Comparison of ENCODE assay signal across 22 cellular contexts in the genomic region with DNA sequence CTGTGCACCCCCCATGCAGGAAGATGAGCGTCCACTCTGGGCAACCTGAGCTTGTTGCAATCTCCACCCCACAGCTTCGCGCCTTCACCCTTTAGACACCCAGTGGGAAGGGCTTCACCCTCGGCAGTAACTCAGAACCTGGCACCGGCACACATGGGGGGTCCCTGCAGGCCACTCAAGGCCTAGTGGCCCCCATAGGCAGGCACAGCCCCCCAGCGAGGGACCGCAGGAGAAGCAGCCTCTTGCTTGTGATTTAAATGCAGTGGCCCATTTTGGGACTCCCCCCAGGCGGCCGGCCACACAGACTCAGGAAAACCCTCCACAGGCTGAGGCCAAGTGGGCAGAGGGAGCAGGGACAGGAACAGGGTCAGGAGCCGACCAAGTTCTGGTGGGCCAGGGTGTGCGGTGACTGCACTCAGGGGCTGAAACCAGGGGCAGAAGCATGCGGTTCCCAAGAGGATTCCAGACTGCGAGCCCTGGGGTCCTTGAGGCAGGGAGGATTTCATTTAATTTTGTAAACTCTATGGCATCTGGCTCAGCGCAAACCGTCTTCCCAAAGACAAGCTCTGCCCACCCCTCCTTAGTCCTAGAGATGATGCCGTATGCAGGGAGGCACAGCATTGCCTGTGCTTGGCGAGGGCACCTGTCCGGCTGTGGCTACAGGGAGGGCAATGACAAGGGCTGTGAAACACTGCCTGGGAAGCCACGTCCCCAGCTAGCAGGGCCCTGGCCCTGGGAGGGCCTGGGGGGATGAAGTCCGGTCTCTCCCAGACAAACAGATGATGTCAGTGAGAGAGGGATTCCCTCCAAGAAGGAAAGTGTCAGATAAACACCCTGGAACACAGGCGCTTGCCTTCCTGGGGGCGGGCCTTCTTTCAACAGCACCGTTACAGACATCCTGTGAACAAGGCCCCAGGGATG. TPM values are rescaled to one million over a fixed set of nuclear protein-coding genes. Genes with fewer than 3 reads are reported as not detected.
DNase-seq lines count a peak whose midpoint lies in the region; ATAC-seq and TF ChIP-seq lines count a peak whose summit lies in the region.
"Had no signal": no experiment of that assay in that cellular context is flagged by ENCODE, and none has a peak within 500 bp of the region (broad histone marks: within the 10 kb centered on the region; RNA-seq: fewer than 3 reads in every experiment).

No MANE protein-coding gene starts in this region.

- H3K27ac Mint-ChIP-seq in activated CD8-positive, alpha-beta memory T cell treated with anti-CD3 and anti-CD28 coated beads, Interleukin-2, amount 10 ng/mL, durations not matched to agents 7 days and 5 days = no peak overlapping the region
- H3K27ac Mint-ChIP-seq in type B pancreatic cell = no peak overlapping the region
- H3K27ac Mint-ChIP-seq: CD4-positive, alpha-beta memory T cell; IgD-negative memory B cell had no signal

- H3K4me1 Mint-ChIP-seq in activated CD8-positive, alpha-beta memory T cell treated with anti-CD3 and anti-CD28 coated beads, Interleukin-2, amount 10 ng/mL, durations not matched to agents 7 days and 5 days = peaks cover 11% of the 10 kb centered on the region
- H3K4me1 Mint-ChIP-seq in type B pancreatic cell (ENCODE audit: unreplicated experiment) = peaks cover 5% of the 10 kb centered on the region
- H3K4me1 Mint-ChIP-seq: CD4-positive, alpha-beta memory T cell had no signal

- no peaks in the 10 kb centered on the region for H3K36me3 Mint-ChIP-seq in activated CD8-positive, alpha-beta memory T cell treated with anti-CD3 and anti-CD28 coated beads, Interleukin-2, amount 10 ng/mL, durations not matched to agents 7 days and 5 days
- H3K36me3 Mint-ChIP-seq in type B pancreatic cell = no peaks in the 10 kb centered on the region
- H3K36me3 Mint-ChIP-seq: CD4-positive, alpha-beta memory T cell; IgD-negative memory B cell had no signal

- no peaks in the 10 kb centered on the region for H3K9me3 Mint-ChIP-seq in activated CD8-positive, alpha-beta memory T cell treated with anti-CD3 and anti-CD28 coated beads, Interleukin-2, amount 10 ng/mL, durations not matched to agents 7 days and 5 days (ENCODE audit: low read depth)
- H3K9me3 Mint-ChIP-seq in type B pancreatic cell = no peaks in the 10 kb centered on the region
- H3K9me3 Mint-ChIP-seq: effector memory CD8-positive, alpha-beta T cell; IgD-negative memory B cell had no signal

- peaks cover 37% of the 10 kb centered on the region for H3K27me3 Mint-ChIP-seq in activated CD8-positive, alpha-beta memory T cell treated with anti-CD3 and anti-CD28 coated beads, Interleukin-2, amount 10 ng/mL, durations not matched to agents 7 days and 5 days
- H3K27me3 Mint-ChIP-seq in type B pancreatic cell = peaks cover 29% of the 10 kb centered on the region

- no peak for ATAC-seq in activated CD8-positive, alpha-beta memory T cell treated with anti-CD3 and anti-CD28 coated beads, Interleukin-2, amount 10 ng/mL, durations not matched to agents 7 days and 5 days
- ATAC-seq: effector memory CD8-positive, alpha-beta T cell; mucosa of descending colon had no signal

- DNase-seq in activated CD8-positive, alpha-beta memory T cell treated with anti-CD3 and anti-CD28 coated beads, Interleukin-2, amount 10 ng/mL, durations not matched to agents 7 days and 5 days = peak; percentile 34
- DNase-seq in activated CD8-positive, alpha-beta memory T cell treated with anti-CD3 and anti-CD28 coated beads, Interleukin-2, amount 50 U/mL, for 48 hours = no peak
- peak; percentile 41 for DNase-seq in astrocyte of the hippocampus (ENCODE audit: low read depth, low spot score)
- peak; percentile 94 for DNase-seq in islet precursor cell
- peak; percentile 62 for DNase-seq in type B pancreatic cell (ENCODE audit: extremely low spot score, unreplicated experiment)
- DNase-seq in NCI-H69 (lab: John Stamatoyannopoulos, UW) = no peak
- no peak for DNase-seq in HK-2 (ENCODE audit: unreplicated experiment)
- DNase-seq in activated T-cell treated with anti-CD3 and anti-CD28 coated beads, Interleukin-2, amount 50 U/mL, for 48 hours = no peak
- DNase-seq: activated CD4-positive, alpha-beta T cell treated with anti-CD3 and anti-CD28 coated beads for 1 hour; activated effector memory CD4-positive, alpha-beta T cell treated with Interleukin-2 at 50 U/mL for 16 hours; adrenal gland; CD4-positive, alpha-beta memory T cell; cerebellar nuclear complex; DND-41; effector memory CD8-positive, alpha-beta T cell; mucosa of descending colon; NCI-H2081; NCI-H82; stimulated activated naive CD4-positive, alpha-beta T cell treated with Interleukin-2 at 50 U/mL for 16 hours; T1000 had no signal

- CTCF ChIA-PET in activated CD8-positive, alpha-beta memory T cell treated with anti-CD3 and anti-CD28 coated beads, Interleukin-2, amount 10 ng/mL, durations not matched to agents 7 days and 5 days (lab: Charles Lee) = no interaction called here

- H3K4me3 Mint-ChIP-seq in activated CD8-positive, alpha-beta memory T cell treated with anti-CD3 and anti-CD28 coated beads, Interleukin-2, amount 10 ng/mL, durations not matched to agents 7 days and 5 days = no peak overlapping the region
- H3K4me3 Mint-ChIP-seq in type B pancreatic cell = no peak overlapping the region
- H3K4me3 Mint-ChIP-seq: CD4-positive, alpha-beta memory T cell; effector memory CD8-positive, alpha-beta T cell; IgD-negative memory B cell had no signal

- TF ChIP-seq CTCF in type B pancreatic cell (conservative IDR thresholded peaks at IDR 0.05) = no peak

RNA-seq across cellular contexts. Expression of a gene that starts 52.9 kb away (rescaled TPM):
- not detected for total RNA-seq in activated CD8-positive, alpha-beta memory T cell treated with anti-CD3 and anti-CD28 coated beads, Interleukin-2, amount 10 ng/mL, durations not matched to agents 7 days and 5 days
- total RNA-seq in type B pancreatic cell (ENCODE audit: low replicate concordance) = not detected in 2 replicates
- total RNA-seq: adrenal gland; CD4-positive, alpha-beta memory T cell; mucosa of descending colon; upper lobe of left lung had no signal

Comparison
In these comparisons a context has a peak if more than half of its experiments do, and no peak if none do; other contexts are left out.
1. DNase-seq: peak in activated CD8-positive, alpha-beta memory T cell treated with anti-CD3 and anti-CD28 coated beads, Interleukin-2, amount 10 ng/mL, durations not matched to agents 7 days and 5 days (single experiment), astrocyte of the hippocampus (single experiment), islet precursor cell (single experiment) and type B pancreatic cell (single experiment); none in activated CD8-positive, alpha-beta memory T cell treated with anti-CD3 and anti-CD28 coated beads, Interleukin-2, amount 50 U/mL, for 48 hours (single experiment), NCI-H69 (single experiment), HK-2 (single experiment) and activated T-cell treated with anti-CD3 and anti-CD28 coated beads, Interleukin-2, amount 50 U/mL, for 48 hours (0 of 2).